Comparison of ENCODE assay signal across 14 cellular contexts in the genomic region with DNA sequence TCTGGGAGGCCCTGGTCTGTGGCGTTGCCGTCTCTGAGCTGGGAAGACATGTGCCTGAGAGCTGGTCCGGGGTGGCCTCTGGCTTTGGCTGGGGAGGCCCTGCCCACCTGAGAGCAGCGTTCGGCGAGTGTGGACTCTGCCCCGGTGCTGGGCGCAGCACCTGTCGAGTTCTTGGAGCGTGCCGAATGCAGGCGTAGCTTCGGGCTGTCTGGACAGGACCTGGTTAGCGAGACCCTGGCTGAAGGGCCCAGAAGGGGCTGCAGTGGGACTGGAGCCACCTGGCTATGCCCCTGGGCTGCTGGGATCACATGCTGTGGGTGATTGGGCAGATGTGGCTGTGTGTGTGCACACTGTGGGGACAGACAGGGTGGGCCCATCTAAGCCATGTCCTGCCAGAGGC. TPM values are rescaled to one million over a fixed set of nuclear protein-coding genes. Genes with fewer than 3 reads are reported as not detected.
A peak's percentile ranks its signal among the peaks of the same experiment; 100 is the strongest.
DNase-seq lines count a peak whose midpoint lies in the region; ATAC-seq, FAIRE-seq and TF ChIP-seq lines count a peak whose summit lies in the region.
"Had no signal": no experiment of that assay in that cellular context is flagged by ENCODE, and none has a peak within 500 bp of the region (broad histone marks: within the 10 kb centered on the region; RNA-seq: fewer than 3 reads in every experiment).

No MANE protein-coding gene starts in this region.

- no peaks in the 10 kb centered on the region for H3K9me2 ChIP-seq in hepatocyte (replicated peaks; ENCODE audit: insufficient read depth)

- H3K27me3 Mint-ChIP-seq in osteocyte (ENCODE audit: unreplicated experiment) = no peaks in the 10 kb centered on the region

- no peak for TF ChIP-seq CTCF in A549 (IDR thresholded peaks at IDR 0.05)
- TF ChIP-seq CTCF in Peyer's patch (IDR thresholded peaks at IDR 0.05) = peak in 1 of 6 experiments; percentile 1
- TF ChIP-seq CTCF in hepatocyte (IDR thresholded peaks at IDR 0.05; ENCODE audit: poor library complexity) = no peak
- TF ChIP-seq CTCF in osteocyte (IDR thresholded peaks at IDR 0.05) = no peak

- H3K36me3 Mint-ChIP-seq in osteocyte (ENCODE audit: unreplicated experiment) = no peaks in the 10 kb centered on the region

- peaks cover 98% of the 10 kb centered on the region for H4K20me1 ChIP-seq in hepatocyte (ENCODE audit: insufficient read depth, poor library complexity, severe bottlenecking)

- peak overlapping the region; percentile 63 for H3K27ac Mint-ChIP-seq in osteocyte (ENCODE audit: unreplicated experiment)
- H3K27ac Mint-ChIP-seq: stimulated activated naive B cell treated with anti-CD40 and anti-IgM and Interleukin-4, amounts not matched to agents 10 μg/mL and 1 μg/mL and 100 μg/mL, for 72 hours had no signal

- CTCF ChIA-PET in A549 (lab: Yijun Ruan, JAX) = interaction anchor here (1.0 to 2.5 kb wide), 7 partner anchors 12 to 212 kb away, joined by 3 to 11 read pairs (median 4); no protein-coding TSS in a partner anchor

- no peaks in the 10 kb centered on the region for H3K9me3 ChIP-seq in A549
- no peaks in the 10 kb centered on the region for H3K9me3 ChIP-seq in Peyer's patch
- no peaks in the 10 kb centered on the region for H3K9me3 ChIP-seq in hepatocyte (ENCODE audit: low read depth)
- H3K9me3 ChIP-seq: prostate gland, uterus had no signal

- peaks cover 100% of the 10 kb centered on the region for H3K79me2 ChIP-seq in hepatocyte

- H3K27ac ChIP-seq in A549 = peak overlapping the region; percentile 93 to 97
- H3K27ac ChIP-seq in Peyer's patch = peak overlapping the region in 3 of 4 donors; percentile 56 to 90 (median 79)
- H3K27ac ChIP-seq in hepatocyte = peak overlapping the region; percentile 94
- H3K27ac ChIP-seq: uterus had no signal

- no peak for DNase-seq in A549 (ENCODE audit: low read depth in 1 of 2, low spot score in 1 of 2)
- DNase-seq in Peyer's patch = peak in 2 of 3 donors; percentile 83 to 90
- DNase-seq in hepatocyte (ENCODE audit: low spot score) = peak; percentile 74
- no peak for DNase-seq in osteocyte (ENCODE audit: extremely low spot score, unreplicated experiment)
- no peak for DNase-seq in DMS53 (lab: John Stamatoyannopoulos, UW)
- DNase-seq in ureter (ENCODE audit: low spot score) = no peak
- DNase-seq in NOMO-1 treated with DMSO at 0.1 percent for 48 hours (lab: John Stamatoyannopoulos, UW; ENCODE audit: unreplicated experiment) = no peak
- DNase-seq: foreskin fibroblast; NCI-H1436; RPMI8226; stimulated activated naive B cell treated with anti-CD40 and anti-IgM and Interleukin-4, amounts not matched to agents 10 μg/mL and 1 μg/mL and 100 μg/mL, for 72 hours had no signal

- H3K27me3 ChIP-seq in Peyer's patch (no peaks in the 10 kb centered on the region), hepatocyte (no peaks in the 10 kb centered on the region)
- H3K27me3 ChIP-seq: uterus had no signal

- TF ChIP-seq POLR2A in A549 (IDR thresholded peaks at IDR 0.05; ENCODE audit: low read length) (no peak), Peyer's patch (IDR thresholded peaks at IDR 0.05) (peak in 1 of 2 donors; percentile 39)

- FAIRE-seq in A549 (lab: Jason Lieb, UNC) = no peak

- 95% methylated on average over 10 of the region's 14 CpGs for WGBS in A549 (ENCODE audit: missing lambda C conversion rate)
- WGBS in hepatocyte (ENCODE audit: low lambda C conversion rate, missing lambda C conversion rate) = 80% methylated on average over 14 of the region's 14 CpGs

- H3K4me3 Mint-ChIP-seq in osteocyte (ENCODE audit: unreplicated experiment) = no peak overlapping the region
- H3K4me3 Mint-ChIP-seq: stimulated activated naive B cell treated with anti-CD40 and anti-IgM and Interleukin-4, amounts not matched to agents 10 μg/mL and 1 μg/mL and 100 μg/mL, for 72 hours had no signal

- no peak for ATAC-seq in A549
- no peak for ATAC-seq in GM19467 (IDR thresholded peaks at IDR 0.05; ENCODE audit: unreplicated experiment)

- H2AFZ ChIP-seq in hepatocyte = no peak overlapping the region

- no peaks in the 10 kb centered on the region for H3K9me3 Mint-ChIP-seq in osteocyte (ENCODE audit: unreplicated experiment)
- H3K9me3 Mint-ChIP-seq: stimulated activated naive B cell treated with anti-CD40 and anti-IgM and Interleukin-4, amounts not matched to agents 10 μg/mL and 1 μg/mL and 100 μg/mL, for 72 hours had no signal

- H3K4me2 ChIP-seq in A549 (peak overlapping the region; percentile 18; the same call in 2 of the 3 replicates), hepatocyte (peak overlapping the region; percentile 65)

- H3K4me3 ChIP-seq in A549 = no peak overlapping the region
- H3K4me3 ChIP-seq in Peyer's patch = peak overlapping the region in 2 of 4 donors; percentile 13 to 16
- H3K4me3 ChIP-seq in hepatocyte = no peak overlapping the region
- H3K4me3 ChIP-seq: prostate gland, uterus had no signal

- H3K4me1 ChIP-seq in A549 = peaks cover 95% of the 10 kb centered on the region
- H3K4me1 ChIP-seq in Peyer's patch = peaks cover 4 to 99% (median 24%) of the 10 kb centered on the region in 4 donors
- H3K4me1 ChIP-seq in hepatocyte (ENCODE audit: insufficient read depth) = peaks cover 68% of the 10 kb centered on the region

- TF ChIP-seq RAD21 in A549 (conservative IDR thresholded peaks at IDR 0.05 in 1 of 2, IDR thresholded peaks at IDR 0.05 in 1 of 2) = no peak

- peaks cover 81% of the 10 kb centered on the region for H3K4me1 Mint-ChIP-seq in osteocyte (ENCODE audit: unreplicated experiment)

- TF ChIP-seq EP300 in A549 (IDR thresholded peaks at IDR 0.05) = no peak

- POLR2A ChIA-PET in A549 (lab: Yijun Ruan, JAX) = interaction anchor here (1.0 kb wide), 1 partner anchor 24 kb away, joined by 5 read pairs; no protein-coding TSS in a partner anchor

- no peaks in the 10 kb centered on the region for H3K36me3 ChIP-seq in Peyer's patch
- no peaks in the 10 kb centered on the region for H3K36me3 ChIP-seq in hepatocyte (replicated peaks; ENCODE audit: insufficient read depth, low read depth)
- H3K36me3 ChIP-seq: prostate gland, uterus had no signal

TF ChIP-seq in A549, 52 proteins besides CTCF, POLR2A, EP300 and RAD21:
- TF ChIP-seq NR3C1 (IDR thresholded peaks at IDR 0.05) (no peak), NPAS2 (CRISPR knock-in tag; IDR thresholded peaks at IDR 0.05; ENCODE audit: borderline replicate concordance) (no peak), KDM1A (IDR thresholded peaks at IDR 0.05; ENCODE audit: low read depth) (no peak), CBX2 (IDR thresholded peaks at IDR 0.05; ENCODE audit: borderline replicate concordance, low read depth) (no peak), RFX5 (IDR thresholded peaks at IDR 0.05) (no peak)
- TF ChIP-seq, protein P1, sequence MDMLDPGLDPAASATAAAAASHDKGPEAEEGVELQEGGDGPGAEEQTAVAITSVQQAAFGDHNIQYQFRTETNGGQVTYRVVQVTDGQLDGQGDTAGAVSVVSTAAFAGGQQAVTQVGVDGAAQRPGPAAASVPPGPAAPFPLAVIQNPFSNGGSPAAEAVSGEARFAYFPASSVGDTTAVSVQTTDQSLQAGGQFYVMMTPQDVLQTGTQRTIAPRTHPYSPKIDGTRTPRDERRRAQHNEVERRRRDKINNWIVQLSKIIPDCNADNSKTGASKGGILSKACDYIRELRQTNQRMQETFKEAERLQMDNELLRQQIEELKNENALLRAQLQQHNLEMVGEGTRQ (IDR thresholded peaks at IDR 0.05) = no peak
- TF ChIP-seq, protein P2, sequence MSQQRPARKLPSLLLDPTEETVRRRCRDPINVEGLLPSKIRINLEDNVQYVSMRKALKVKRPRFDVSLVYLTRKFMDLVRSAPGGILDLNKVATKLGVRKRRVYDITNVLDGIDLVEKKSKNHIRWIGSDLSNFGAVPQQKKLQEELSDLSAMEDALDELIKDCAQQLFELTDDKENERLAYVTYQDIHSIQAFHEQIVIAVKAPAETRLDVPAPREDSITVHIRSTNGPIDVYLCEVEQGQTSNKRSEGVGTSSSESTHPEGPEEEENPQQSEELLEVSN (IDR thresholded peaks at IDR 0.05; ENCODE audit: borderline replicate concordance, low read depth) = no peak
TF ChIP-seq in A549: peak in this region for 0.

RNA-seq across cellular contexts. Expression of a gene that starts 56.5 kb away (rescaled TPM):
- polyA plus RNA-seq in A549 (2011; rRNA removed) (6.6 and 10.2 TPM in 2 replicates), A549 (2017; fragmentation: RNase III; extraction: RNeasy Plus Mini Kit Qiagen cat#74134 plus additional on column Dnase treatment) (22.0 to 23.9 TPM (median 22.5 TPM) in 3 replicates), hepatocyte (34.3 and 41.6 TPM in 2 replicates)
- 16.7 and 21.8 TPM in 2 replicates for polyA plus RNA-seq in A549 (2012; cell fraction: cytosol; rRNA removed)
- 25.5 and 28.7 TPM in 2 replicates for polyA plus RNA-seq in A549 (2012; cell fraction: nucleus; rRNA removed)
- 8.2 and 12.5 TPM in 2 replicates for polyA minus RNA-seq in A549 (2011; rRNA and poly(A)+ RNA removed)
- total RNA-seq in Peyer's patch (10 to 100 TPM; 54.5 to 83.6 (median 65.4) TPM), hepatocyte (32.5 and 35.9 TPM in 2 replicates), osteocyte (76.4 and 82.2 TPM in 2 replicates), ureter (173 TPM)

Comparison
In these comparisons a context has a peak if more than half of its experiments do, and no peak if none do; other contexts are left out.
1. DNase-seq: peak in Peyer's patch (2 of 3) and hepatocyte (single experiment); none in A549 (0 of 2), osteocyte (single experiment), DMS53 (single experiment), ureter (single experiment) and NOMO-1 treated with DMSO at 0.1 percent for 48 hours (single experiment).
2. Peak in every context shown above with its lines, with median percentiles within 50 percentile points of each other: H3K27ac ChIP-seq.